Comparison of ENCODE assay signal across 1 cellular context in genomic region chr6:63573899-63574553, GRCh38.
TF ChIP-seq lines count a peak whose summit lies in the region.

No MANE protein-coding gene starts in this region.

TF ChIP-seq in HEK293, 187 proteins besides CTCF, POLR2A, EP300 and RAD21 (continued from another document and continues in another):
- no peak for TF ChIP-seq ZNF280C (tag by site-specific recombination; IDR thresholded peaks at IDR 0.05)
- no peak for TF ChIP-seq ZSCAN4 (tag by site-specific recombination; IDR thresholded peaks at IDR 0.05)
- peak; percentile 10; the same call in 1 of the 2 replicates for TF ChIP-seq ZNF654 (tag by site-specific recombination; IDR thresholded peaks at IDR 0.05; ENCODE audit: low read depth)
- no peak for TF ChIP-seq KLF8 (tag by site-specific recombination; IDR thresholded peaks at IDR 0.05)
- no peak for TF ChIP-seq GFI1B (tag by site-specific recombination; IDR thresholded peaks at IDR 0.05)
- no peak for TF ChIP-seq ZNF777 (tag by site-specific recombination; IDR thresholded peaks at IDR 0.05; ENCODE audit: borderline replicate concordance)
- no peak for TF ChIP-seq ZNF202 (tag by site-specific recombination; IDR thresholded peaks at IDR 0.05; ENCODE audit: borderline replicate concordance)
- peak; percentile 81 for TF ChIP-seq ZNF660 (tag by site-specific recombination; IDR thresholded peaks at IDR 0.05)
- no peak for TF ChIP-seq ZNF148 (tag by site-specific recombination; IDR thresholded peaks at IDR 0.05; ENCODE audit: borderline replicate concordance)
- TF ChIP-seq ZNF768 (tag by site-specific recombination; IDR thresholded peaks at IDR 0.05), result no peak
- no peak for TF ChIP-seq ZNF121 (tag by site-specific recombination; IDR thresholded peaks at IDR 0.05)
- TF ChIP-seq ZNF76 (tag by site-specific recombination; IDR thresholded peaks at IDR 0.05; ENCODE audit: borderline replicate concordance, low read depth), result no peak
- TF ChIP-seq INSM2 (tag by site-specific recombination; IDR thresholded peaks at IDR 0.05), result no peak
- TF ChIP-seq ZNF518A (tag by site-specific recombination; conservative IDR thresholded peaks at IDR 0.05; ENCODE audit: low read depth), result 0 out of 2 replicates have a peak, but pooled peaks have one; percentile 39
- no peak for TF ChIP-seq ZNF18 (tag by site-specific recombination; IDR thresholded peaks at IDR 0.05)
- TF ChIP-seq HOXC10 (CRISPR knock-in tag; IDR thresholded peaks at IDR 0.05), result no peak
- TF ChIP-seq ZNF416 (tag by site-specific recombination; IDR thresholded peaks at IDR 0.05), result no peak
- TF ChIP-seq ZNF600 (tag by site-specific recombination; IDR thresholded peaks at IDR 0.05), result peak; percentile 21; the same call in 1 of the 2 replicates
- TF ChIP-seq GLIS1 (tag by site-specific recombination; IDR thresholded peaks at IDR 0.05), result no peak
- 0 out of 2 replicates have a peak, but pooled peaks have one; percentile 6 for TF ChIP-seq ZBTB11 (tag by site-specific recombination; conservative IDR thresholded peaks at IDR 0.05; ENCODE audit: low read depth)
- no peak for TF ChIP-seq PRDM6 (tag by site-specific recombination; IDR thresholded peaks at IDR 0.05)
- no peak for TF ChIP-seq ZNF133 (tag by site-specific recombination; IDR thresholded peaks at IDR 0.05)
- no peak for TF ChIP-seq KLF17 (tag by site-specific recombination; IDR thresholded peaks at IDR 0.05)
- TF ChIP-seq PRDM1 (tag by site-specific recombination; IDR thresholded peaks at IDR 0.05), result no peak
- TF ChIP-seq ZNF623 (tag by site-specific recombination; IDR thresholded peaks at IDR 0.05), result no peak
- no peak for TF ChIP-seq WT1 (tag by site-specific recombination; IDR thresholded peaks at IDR 0.05)
- TF ChIP-seq ZNF23 (tag by site-specific recombination; IDR thresholded peaks at IDR 0.05; ENCODE audit: borderline replicate concordance), result no peak
- no peak for TF ChIP-seq ZNF785 (tag by site-specific recombination; IDR thresholded peaks at IDR 0.05)
- TF ChIP-seq SP3 (tag by site-specific recombination; IDR thresholded peaks at IDR 0.05), result peak; percentile 35; the same call in 1 of the 2 replicates
- 0 out of 2 replicates have a peak, but pooled peaks have one; percentile 1 for TF ChIP-seq ZNF580 (tag by site-specific recombination; IDR thresholded peaks at IDR 0.05)
- no peak for TF ChIP-seq ZNF639 (tag by site-specific recombination; IDR thresholded peaks at IDR 0.05)
- no peak for TF ChIP-seq ZNF544 (tag by site-specific recombination; IDR thresholded peaks at IDR 0.05)
- no peak for TF ChIP-seq ZNF791 (tag by site-specific recombination; IDR thresholded peaks at IDR 0.05)
